Comparison of ENCODE assay signal across 8 cellular contexts in the genomic region with DNA sequence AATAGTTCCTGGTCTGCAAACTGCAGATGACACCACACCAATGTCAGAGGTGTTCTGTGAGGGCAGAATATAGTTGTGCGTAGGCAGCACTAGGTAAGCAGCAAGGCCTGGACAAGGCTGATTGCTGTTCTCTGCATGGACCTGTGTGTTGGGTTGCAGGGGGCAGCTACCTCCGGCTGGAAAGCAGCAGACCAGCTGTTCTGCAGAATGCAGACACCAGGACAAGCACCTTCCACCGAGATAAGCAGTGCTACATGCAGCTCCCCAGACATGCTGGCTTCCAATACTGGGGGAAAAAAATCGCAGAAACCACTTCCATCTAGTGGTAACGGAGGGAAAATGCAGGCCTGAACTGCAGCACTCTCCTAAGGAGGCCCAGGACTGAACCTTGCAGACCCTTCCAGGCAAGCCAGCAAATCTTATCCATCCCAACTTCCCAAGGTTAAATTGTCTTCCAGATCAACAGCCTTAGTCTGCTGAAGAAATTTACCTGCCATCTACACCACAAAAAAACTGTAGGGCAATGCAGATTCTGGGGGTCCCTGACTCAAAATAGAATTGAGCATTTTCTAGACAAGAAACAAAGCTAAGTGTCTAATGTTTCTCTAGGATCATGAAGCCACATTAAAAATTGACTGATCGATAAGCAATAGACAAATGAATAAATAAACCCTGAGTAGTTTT. TPM values are rescaled to one million over a fixed set of nuclear protein-coding genes. Genes with fewer than 3 reads are reported as not detected.
DNase-seq lines count a peak whose midpoint lies in the region; ATAC-seq and TF ChIP-seq lines count a peak whose summit lies in the region.

No MANE protein-coding gene starts in this region.

- no peaks in the 10 kb centered on the region for H3K4me1 Mint-ChIP-seq in activated CD4-positive, alpha-beta memory T cell treated with anti-CD3 and anti-CD28 coated beads for 36 hours (ENCODE audit: low read depth)
- H3K4me1 Mint-ChIP-seq in activated CD4-positive, alpha-beta memory T cell treated with anti-CD3 and anti-CD28 coated beads, Interleukin-2, amount 10 ng/mL, durations not matched to agents 7 days and 5 days: no peaks in the 10 kb centered on the region

- no peak overlapping the region for H3K27ac ChIP-seq in HCT116 (ENCODE audit: low read depth, low read length)
- H3K27ac ChIP-seq in WERI-Rb-1: no peak overlapping the region
- H3K27ac ChIP-seq in heart left ventricle: no peak overlapping the region
- H3K27ac ChIP-seq in psoas muscle: no peak overlapping the region

- no peaks in the 10 kb centered on the region for H3K79me2 ChIP-seq in HCT116 (ENCODE audit: insufficient read depth, low read length)

- TF ChIP-seq CTCF in HCT116 (IDR thresholded peaks at IDR 0.05 in 2 of 3, conservative IDR thresholded peaks at IDR 0.05 in 1 of 3; ENCODE audit: borderline replicate concordance in 1 of 3, insufficient read depth in 1 of 3, low read depth in 2 of 3, low read length in 2 of 3) (peak; percentile 65 to 85 (median 76); a peak in 5 of 6 replicates), WERI-Rb-1 (IDR thresholded peaks at IDR 0.05; ENCODE audit: low read depth, low read length) (peak; percentile 86), heart left ventricle (IDR thresholded peaks at IDR 0.05) (peak; percentile 36 to 77 (median 64)), psoas muscle (IDR thresholded peaks at IDR 0.05) (peak; percentile 71)

- BruUV-seq in HCT116 (replicated peaks; lab: Mats Ljungman, UMichigan): no TSS peak

- no peak overlapping the region for H2AFZ ChIP-seq in HCT116 (ENCODE audit: low read depth, low read length, poor library complexity, severe bottlenecking)

- no peaks in the 10 kb centered on the region for H4K20me1 ChIP-seq in HCT116 (ENCODE audit: insufficient read depth)

- H3K27ac Mint-ChIP-seq in activated CD4-positive, alpha-beta memory T cell treated with anti-CD3 and anti-CD28 coated beads for 36 hours: no peak overlapping the region
- no peak overlapping the region for H3K27ac Mint-ChIP-seq in activated CD4-positive, alpha-beta memory T cell treated with anti-CD3 and anti-CD28 coated beads, Interleukin-2, amount 10 ng/mL, durations not matched to agents 7 days and 5 days

- no peak overlapping the region for H3K4me3 Mint-ChIP-seq in activated CD4-positive, alpha-beta memory T cell treated with anti-CD3 and anti-CD28 coated beads for 36 hours
- H3K4me3 Mint-ChIP-seq in activated CD4-positive, alpha-beta memory T cell treated with anti-CD3 and anti-CD28 coated beads, Interleukin-2, amount 10 ng/mL, durations not matched to agents 7 days and 5 days: no peak overlapping the region

- no peak overlapping the region for H3K9ac ChIP-seq in HCT116 (ENCODE audit: low read length)

- intact Hi-C loops in activated CD4-positive, alpha-beta memory T cell treated with anti-CD3 and anti-CD28 coated beads for 36 hours (cut with micrococcal nuclease): loop anchor here (1.0 to 10.0 kb wide), 2 partner anchors 205 to 1272 kb away; partner anchors contain the start of gene ZPBP
- intact Hi-C loops in HCT116 (cut with micrococcal nuclease) (loop anchor here (1.0 to 5.0 kb wide), 4 partner anchors 115 to 1275 kb away; partner anchors contain the start of gene ZPBP), heart left ventricle (cut with DNase I) (loop anchor here (1.0 to 10.0 kb wide), 9 partner anchors 112 to 1275 kb away; partner anchors contain the start of gene ZPBP (in 2 of the 10)), psoas muscle (cut with DNase I) (loop anchor here (1.0 to 5.0 kb wide), 3 partner anchors 180 to 205 kb away; no protein-coding TSS in a partner anchor)

- no peaks in the 10 kb centered on the region for H3K36me3 Mint-ChIP-seq in activated CD4-positive, alpha-beta memory T cell treated with anti-CD3 and anti-CD28 coated beads for 36 hours
- no peaks in the 10 kb centered on the region for H3K36me3 Mint-ChIP-seq in activated CD4-positive, alpha-beta memory T cell treated with anti-CD3 and anti-CD28 coated beads, Interleukin-2, amount 10 ng/mL, durations not matched to agents 7 days and 5 days (ENCODE audit: low read depth)

- RAD21 ChIA-PET in HCT116 (lab: Charles Lee; ENCODE audit: low non-redundant PET in 1 of 2, low total read pairs in 2 of 2, uncharacterized antibody in 2 of 2, unreplicated experiment in 2 of 2): interaction anchor here (0.7 to 2.6 kb wide), 8 partner anchors 27 to 206 kb away, joined by 3 to 14 read pairs (median 4); no protein-coding TSS in a partner anchor

- no peaks in the 10 kb centered on the region for H3K9me2 ChIP-seq in HCT116 (ENCODE audit: insufficient read depth)

- H3K36me3 ChIP-seq in HCT116 (ENCODE audit: control insufficient read depth in 1 of 2, insufficient read depth in 2 of 2, low read length in 2 of 2): no peaks in the 10 kb centered on the region
- H3K36me3 ChIP-seq in WERI-Rb-1: no peaks in the 10 kb centered on the region
- no peaks in the 10 kb centered on the region for H3K36me3 ChIP-seq in heart left ventricle
- no peaks in the 10 kb centered on the region for H3K36me3 ChIP-seq in psoas muscle (ENCODE audit: insufficient read depth in 1 of 2, low read depth in 1 of 2)

- ATAC-seq in HCT116 (peak; percentile 94), heart left ventricle (peak; percentile 71 to 94 (median 85)), psoas muscle (peak; percentile 84 to 98 (median 92))

- no peak overlapping the region for H3K4me3 ChIP-seq in HCT116 (replicated peaks in 1 of 2; ENCODE audit: low read depth in 1 of 2, low read length in 2 of 2)
- H3K4me3 ChIP-seq in WERI-Rb-1 (ENCODE audit: low read depth, low read length): no peak overlapping the region
- H3K4me3 ChIP-seq in heart left ventricle: no peak overlapping the region
- no peak overlapping the region for H3K4me3 ChIP-seq in psoas muscle

- POLR2A ChIA-PET in activated CD4-positive, alpha-beta memory T cell treated with anti-CD3 and anti-CD28 coated beads for 36 hours (lab: Charles Lee): no interaction called here
- POLR2A ChIA-PET in activated CD4-positive, alpha-beta memory T cell treated with anti-CD3 and anti-CD28 coated beads, Interleukin-2, amount 10 ng/mL, durations not matched to agents 7 days and 5 days (lab: Charles Lee): no interaction called here
- POLR2A ChIA-PET in HCT116 (lab: Charles Lee): interaction anchor here (1.3 kb wide), 1 partner anchor 205 kb away, joined by 6 read pairs; no protein-coding TSS in a partner anchor

- TF ChIP-seq POLR2A in HCT116 (IDR thresholded peaks at IDR 0.05; ENCODE audit: borderline replicate concordance, extremely low read depth, insufficient read depth, insufficient read length) (no peak), heart left ventricle (IDR thresholded peaks at IDR 0.05) (no peak)

- H3K9me3 Mint-ChIP-seq in activated CD4-positive, alpha-beta memory T cell treated with anti-CD3 and anti-CD28 coated beads for 36 hours: no peaks in the 10 kb centered on the region
- H3K9me3 Mint-ChIP-seq in activated CD4-positive, alpha-beta memory T cell treated with anti-CD3 and anti-CD28 coated beads, Interleukin-2, amount 10 ng/mL, durations not matched to agents 7 days and 5 days: peaks cover 7% of the 10 kb centered on the region

- WGBS in heart left ventricle, 4 donors: 7 to 32% (median 31%) methylated on average over 5 to 6 of the region's 6 CpGs
- 31 to 34% (median 31%) methylated on average over 6 of the region's 6 CpGs for WGBS in psoas muscle, 3 donors

- peaks cover 0 to 8% of the 10 kb centered on the region in 2 experiments; a peak in 1 of 4 replicates for H3K4me1 ChIP-seq in HCT116 (ENCODE audit: control insufficient read depth in 1 of 2, insufficient read depth in 2 of 2, low read length in 2 of 2)
- no peaks in the 10 kb centered on the region for H3K4me1 ChIP-seq in heart left ventricle
- no peaks in the 10 kb centered on the region for H3K4me1 ChIP-seq in psoas muscle

- no peaks in the 10 kb centered on the region for H3K27me3 Mint-ChIP-seq in activated CD4-positive, alpha-beta memory T cell treated with anti-CD3 and anti-CD28 coated beads for 36 hours
- H3K27me3 Mint-ChIP-seq in activated CD4-positive, alpha-beta memory T cell treated with anti-CD3 and anti-CD28 coated beads, Interleukin-2, amount 10 ng/mL, durations not matched to agents 7 days and 5 days: no peaks in the 10 kb centered on the region

- peak; percentile 79 for TF ChIP-seq RAD21 in HCT116 (IDR thresholded peaks at IDR 0.05; ENCODE audit: low read depth)

- H3K9me3 ChIP-seq in HCT116 (ENCODE audit: control insufficient read depth in 1 of 2, insufficient read depth in 1 of 2, low read depth in 1 of 2, low read length in 2 of 2): no peaks in the 10 kb centered on the region
- no peaks in the 10 kb centered on the region for H3K9me3 ChIP-seq in WERI-Rb-1 (ENCODE audit: severe bottlenecking)
- no peaks in the 10 kb centered on the region for H3K9me3 ChIP-seq in heart left ventricle
- no peaks in the 10 kb centered on the region for H3K9me3 ChIP-seq in psoas muscle

- CTCF ChIA-PET in activated CD4-positive, alpha-beta memory T cell treated with anti-CD3 and anti-CD28 coated beads for 36 hours (lab: Charles Lee): interaction anchor here (0.6 to 5.1 kb wide), 7 partner anchors 9 to 898 kb away, joined by 3 to 64 read pairs (median 3); no protein-coding TSS in a partner anchor
- CTCF ChIA-PET in activated CD4-positive, alpha-beta memory T cell treated with anti-CD3 and anti-CD28 coated beads, Interleukin-2, amount 10 ng/mL, durations not matched to agents 7 days and 5 days (lab: Charles Lee): interaction anchor here (0.9 to 5.7 kb wide), 4 partner anchors 9 to 1274 kb away, joined by 3 to 46 read pairs (median 15); no protein-coding TSS in a partner anchor
- CTCF ChIA-PET in HCT116 (lab: Charles Lee): interaction anchor here (0.6 to 6.7 kb wide), 15 partner anchors 8 to 1275 kb away, joined by 3 to 136 read pairs (median 3); no protein-coding TSS in a partner anchor

- DNase-seq in activated CD4-positive, alpha-beta memory T cell treated with anti-CD3 and anti-CD28 coated beads for 36 hours: peak; percentile 12
- DNase-seq in activated CD4-positive, alpha-beta memory T cell treated with anti-CD3 and anti-CD28 coated beads, Interleukin-2, amount 10 ng/mL, durations not matched to agents 7 days and 5 days: no peak
- DNase-seq in HCT116 (ENCODE audit: low read depth, low spot score): no peak
- peak; percentile 19 for DNase-seq in NCI-H187 treated with DMSO at 0.1 percent for 48 hours (lab: John Stamatoyannopoulos, UW)
- DNase-seq in WERI-Rb-1: peak; percentile 60
- peak in 3 of 5 donors; percentile 26 to 36 (median 36) for DNase-seq in heart left ventricle
- DNase-seq in psoas muscle: no peak
- DNase-seq in NOMO-1 treated with DMSO at 0.1 percent for 48 hours (lab: John Stamatoyannopoulos, UW; ENCODE audit: unreplicated experiment): no peak

- H3K27me3 ChIP-seq in HCT116 (ENCODE audit: insufficient read depth, low read length) (no peaks in the 10 kb centered on the region), WERI-Rb-1 (ENCODE audit: insufficient read depth, low read depth, severe bottlenecking) (no peaks in the 10 kb centered on the region), heart left ventricle (no peaks in the 10 kb centered on the region), psoas muscle (ENCODE audit: insufficient read depth in 3 of 3, low read length in 2 of 3) (no peaks in the 10 kb centered on the region)

- no peak overlapping the region for H3K4me2 ChIP-seq in HCT116 (ENCODE audit: low read length)

RNA-seq across cellular contexts. Expression of gene COBL, which starts 50.5 kb away (rescaled TPM):
- not detected for total RNA-seq in activated CD4-positive, alpha-beta memory T cell treated with anti-CD3 and anti-CD28 coated beads for 36 hours
- total RNA-seq in activated CD4-positive, alpha-beta memory T cell treated with anti-CD3 and anti-CD28 coated beads, Interleukin-2, amount 10 ng/mL, durations not matched to agents 7 days and 5 days: not detected
- 19.3 TPM for total RNA-seq in HCT116 (2021; ENCODE audit: unreplicated experiment)
- 11.6 and 12.0 TPM in 2 replicates for polyA plus RNA-seq in HCT116 (2012)
- total RNA-seq in heart left ventricle: 100 to 1,000 TPM in 2 of 9 donors, 10 to 100 TPM in 7; 65.6 to 123 (median 88.7) TPM
- polyA plus RNA-seq in heart left ventricle: 10 to 100 TPM; 25.9 to 57.3 TPM
- total RNA-seq in psoas muscle: 100 to 1,000 TPM in 3 of 4 donors, 10 to 100 TPM in 1; 57.5 to 139 (median 117) TPM
- polyA plus RNA-seq in psoas muscle: 100 to 1,000 TPM in 2 of 3 donors, 10 to 100 TPM in 1; 59.5 to 122 (median 115) TPM

Comparison
In these comparisons a context has a peak if more than half of its experiments do, and no peak if none do; other contexts are left out.
1. DNase-seq: peak in activated CD4-positive, alpha-beta memory T cell treated with anti-CD3 and anti-CD28 coated beads for 36 hours (single experiment), NCI-H187 treated with DMSO at 0.1 percent for 48 hours (single experiment), WERI-Rb-1 (single experiment) and heart left ventricle (3 of 5); none in activated CD4-positive, alpha-beta memory T cell treated with anti-CD3 and anti-CD28 coated beads, Interleukin-2, amount 10 ng/mL, durations not matched to agents 7 days and 5 days (single experiment), HCT116 (single experiment), psoas muscle (0 of 2) and NOMO-1 treated with DMSO at 0.1 percent for 48 hours (single experiment).
2. RNA of gene COBL, which starts 50.5 kb away (total RNA-seq): 57.5 to 139 TPM in psoas muscle, 65.6 to 123 TPM in heart left ventricle and 19.3 TPM in HCT116 (single experiment); not detected in activated CD4-positive, alpha-beta memory T cell treated with anti-CD3 and anti-CD28 coated beads for 36 hours and not detected in activated CD4-positive, alpha-beta memory T cell treated with anti-CD3 and anti-CD28 coated beads, Interleukin-2, amount 10 ng/mL, durations not matched to agents 7 days and 5 days; every median in the first group is over 10 times any median in the second.
3. Peak in every context shown above with its lines, with median percentiles within 50 percentile points of each other: ATAC-seq and CTCF ChIP-seq.